In the genomic region with DNA sequence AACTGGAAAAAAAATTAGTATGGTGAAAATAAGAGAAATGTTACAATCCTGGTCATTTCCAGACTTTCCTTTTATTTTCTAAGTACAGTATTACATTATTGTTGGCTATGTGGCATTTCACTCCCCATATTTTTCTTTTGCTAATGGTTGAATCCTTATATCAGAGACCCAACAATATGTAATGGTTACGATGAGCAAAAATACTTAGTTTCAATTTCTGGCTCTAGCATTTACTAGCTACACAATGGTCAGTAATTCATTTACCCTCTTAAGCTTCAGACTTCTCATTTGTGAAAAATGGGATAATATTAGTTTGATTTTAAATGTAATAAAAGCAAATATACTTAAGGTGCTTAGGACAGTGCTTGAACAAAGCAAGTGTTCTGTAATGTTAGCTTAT, we compare ENCODE assay signal across 27 cellular contexts.
"Had no signal": no experiment of that assay in that cellular context is flagged by ENCODE, and none has a peak within 500 bp of the region (broad histone marks: within the 10 kb centered on the region; RNA-seq: fewer than 3 reads in every experiment).

No MANE protein-coding gene starts in this region.

- H3K27me3 ChIP-seq: colonic mucosa, Peyer's patch, SJSA1 had no signal

- H3K4me3 ChIP-seq: colonic mucosa, Peyer's patch, SJSA1 had no signal

- H3K27ac Mint-ChIP-seq: activated CD4-positive, alpha-beta memory T cell treated with anti-CD3 and anti-CD28 coated beads, Interleukin-2, amount 10 ng/mL, durations not matched to agents 7 days and 5 days; activated CD4-positive, alpha-beta T cell treated with anti-CD3 and anti-CD28 coated beads for 36 hours; activated naive CD4-positive, alpha-beta T cell treated with anti-CD3 and anti-CD28 coated beads for 36 hours; activated naive CD8-positive, alpha-beta T cell; activated T-helper 17 cell treated with anti-CD3 and anti-CD28 coated beads, Interleukin-2, amount 50 U/mL, for 72 hours; T-cell had no signal

- H3K9me3 ChIP-seq: colonic mucosa, Peyer's patch, SJSA1 had no signal

- H3K36me3 ChIP-seq: colonic mucosa, Peyer's patch, SJSA1 had no signal

- H3K4me3 Mint-ChIP-seq: activated CD4-positive, alpha-beta memory T cell treated with anti-CD3 and anti-CD28 coated beads, Interleukin-2, amount 10 ng/mL, durations not matched to agents 7 days and 5 days; activated CD4-positive, alpha-beta T cell treated with anti-CD3 and anti-CD28 coated beads for 36 hours; activated naive CD4-positive, alpha-beta T cell treated with anti-CD3 and anti-CD28 coated beads for 36 hours; activated naive CD8-positive, alpha-beta T cell; activated T-helper 17 cell treated with anti-CD3 and anti-CD28 coated beads, Interleukin-2, amount 50 U/mL, for 72 hours; T-cell had no signal

- H3K27me3 Mint-ChIP-seq: activated CD4-positive, alpha-beta memory T cell treated with anti-CD3 and anti-CD28 coated beads, Interleukin-2, amount 10 ng/mL, durations not matched to agents 7 days and 5 days; activated CD4-positive, alpha-beta T cell treated with anti-CD3 and anti-CD28 coated beads for 36 hours; activated naive CD8-positive, alpha-beta T cell; activated T-helper 17 cell treated with anti-CD3 and anti-CD28 coated beads, Interleukin-2, amount 50 U/mL, for 72 hours; T-cell had no signal

- H3K27ac ChIP-seq: colonic mucosa, Peyer's patch, SJSA1, VCaP had no signal

- H3K4me1 Mint-ChIP-seq: activated CD4-positive, alpha-beta memory T cell treated with anti-CD3 and anti-CD28 coated beads, Interleukin-2, amount 10 ng/mL, durations not matched to agents 7 days and 5 days; activated CD4-positive, alpha-beta T cell treated with anti-CD3 and anti-CD28 coated beads for 36 hours; activated T-helper 17 cell treated with anti-CD3 and anti-CD28 coated beads, Interleukin-2, amount 50 U/mL, for 72 hours; T-cell had no signal

- H3K36me3 Mint-ChIP-seq: activated naive CD8-positive, alpha-beta T cell; T-cell had no signal

- ATAC-seq: activated CD4-positive, alpha-beta T cell treated with anti-CD3 and anti-CD28 coated beads for 36 hours; activated T-helper 17 cell treated with anti-CD3 and anti-CD28 coated beads, Interleukin-2, amount 50 U/mL, for 72 hours; T-cell had no signal

- DNase-seq: activated CD4-positive, alpha-beta memory T cell treated with anti-CD3 and anti-CD28 coated beads, Interleukin-2, amount 10 ng/mL, durations not matched to agents 7 days and 5 days; activated CD4-positive, alpha-beta T cell treated with anti-CD3 and anti-CD28 coated beads for 36 hours; activated CD4-positive, alpha-beta T cell treated with anti-CD3 and anti-CD28 coated beads, Interleukin-2, amount 50 U/mL, for 1 hour; activated gamma-delta T cell; activated naive CD4-positive, alpha-beta T cell treated with anti-CD3 and anti-CD28 coated beads for 36 hours; activated T-cell treated with anti-CD3 and anti-CD28 coated beads for 4 hours; activated T-cell treated with anti-CD3 and anti-CD28 coated beads, Interleukin-2, amount 50 U/mL, for 48 hours; amygdala; cerebellar nuclear complex; colonic mucosa; Kasumi-1; NCI-H1048; NCI-H146; NCI-H187 treated with DMSO at 0.1 percent for 48 hours; NCI-H2171; NCI-H2227 treated with DMSO at 0.1 percent for 48 hours; NCI-H446 treated with DMSO at 0.1 percent for 48 hours; NCI-H524 treated with DMSO at 0.1 percent for 48 hours; NCI-H748 treated with DMSO at 0.1 percent for 48 hours; Peyer's patch; SHP77; T-cell; T-helper 2 cell had no signal

- H3K4me1 ChIP-seq: colonic mucosa, Peyer's patch, SJSA1 had no signal
